In the genomic region with DNA sequence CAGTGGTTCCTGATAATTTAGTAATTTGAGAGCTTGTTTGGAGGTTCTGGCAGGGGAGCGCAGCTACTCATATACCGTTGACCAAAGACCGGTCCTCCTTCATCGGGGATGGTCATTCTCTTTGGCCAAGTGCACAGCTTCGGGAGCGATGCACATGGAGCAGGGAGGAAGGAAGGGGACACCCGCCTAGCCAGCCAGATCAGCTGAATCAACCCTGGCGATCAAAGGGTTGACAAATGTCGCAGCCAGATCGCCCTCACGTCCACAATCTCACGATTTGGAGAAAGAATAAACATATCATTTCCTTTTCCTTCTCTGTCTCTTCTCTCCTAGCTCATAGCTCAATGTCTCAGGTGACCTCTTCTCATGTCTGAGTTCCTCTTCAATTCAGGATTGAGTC, we compare ENCODE assay signal across 20 cellular contexts. TPM values are rescaled to one million over a fixed set of nuclear protein-coding genes. Genes with fewer than 3 reads are reported as not detected.
DNase-seq lines count a peak whose midpoint lies in the region; ATAC-seq, FAIRE-seq and TF ChIP-seq lines count a peak whose summit lies in the region.
"Had no signal": no experiment of that assay in that cellular context is flagged by ENCODE, and none has a peak within 500 bp of the region (broad histone marks: within the 10 kb centered on the region; RNA-seq: fewer than 3 reads in every experiment).

No MANE protein-coding gene starts in this region.

- H3K9me3 ChIP-seq in H1 (ENCODE audit: insufficient read depth in 2 of 2, low read depth in 1 of 2, low read length in 1 of 2) (no peaks in the 10 kb centered on the region), lower lobe of right lung (no peaks in the 10 kb centered on the region), upper lobe of left lung (no peaks in the 10 kb centered on the region)
- H3K9me3 ChIP-seq: A549, Caco-2 had no signal

- no peaks in the 10 kb centered on the region for H3K23me2 ChIP-seq in H1 (ENCODE audit: low read depth, low read length)

- TF ChIP-seq EP300 in H1 (IDR thresholded peaks at IDR 0.05; ENCODE audit: borderline replicate concordance in 1 of 2, low read depth in 2 of 2, low read length in 2 of 2) (no peak), upper lobe of left lung (IDR thresholded peaks at IDR 0.05) (no peak)

- H3K79me2 ChIP-seq in H1 (ENCODE audit: control insufficient read depth in 1 of 2, insufficient read depth in 2 of 2, low read length in 2 of 2): no peaks in the 10 kb centered on the region

- TF ChIP-seq POLR2A in H1 (IDR thresholded peaks at IDR 0.05; ENCODE audit: control extremely low read depth in 1 of 2, low read depth in 2 of 2, low read length in 2 of 2) (no peak), upper lobe of left lung (IDR thresholded peaks at IDR 0.05) (no peak)

- H4K20me1 ChIP-seq in H1 (replicated peaks in 1 of 2; ENCODE audit: control insufficient read depth in 1 of 2, insufficient read depth in 2 of 2, low read length in 2 of 2): no peaks in the 10 kb centered on the region

- no peak overlapping the region for H3K56ac ChIP-seq in H1 (replicated peaks; ENCODE audit: insufficient read length, low read depth, low read length)

- no peak overlapping the region for H2BK5ac ChIP-seq in H1 (ENCODE audit: low read depth, low read length)

- no peak overlapping the region for H3K14ac ChIP-seq in H1 (ENCODE audit: insufficient read length)

- H3K4me1 ChIP-seq in H1 (replicated peaks in 1 of 4; ENCODE audit: control insufficient read depth in 3 of 4, insufficient read depth in 4 of 4, low read length in 3 of 4) (peaks cover 0 to 2% (median 0%) of the 10 kb centered on the region in 4 experiments; a peak in 2 of 7 replicates), lower lobe of right lung (peaks cover 54% of the 10 kb centered on the region), upper lobe of left lung (peaks cover 36 to 60% (median 38%) of the 10 kb centered on the region in 4 donors)
- H3K4me1 ChIP-seq: A549, Caco-2 had no signal

- no peak overlapping the region for H3K4me3 Mint-ChIP-seq in activated CD4-positive, alpha-beta memory T cell treated with anti-CD3 and anti-CD28 coated beads for 36 hours
- H3K4me3 Mint-ChIP-seq: CD4-positive, alpha-beta T cell; HFFc6 had no signal

- H2AK5ac ChIP-seq in H1 (ENCODE audit: low read depth, low read length): no peak overlapping the region

- no peak overlapping the region for H2BK12ac ChIP-seq in H1 (ENCODE audit: low read depth, low read length)

- H4K8ac ChIP-seq in H1 (ENCODE audit: extremely low read depth, insufficient read depth, low read length): no peak overlapping the region

- peak; percentile 56 for DNase-seq in Right ventricle myocardium inferior (ENCODE audit: missing footprints)
- no peak for DNase-seq in left cardiac atrium
- DNase-seq in H1 (ENCODE audit: low read depth in 1 of 2, low spot score in 2 of 2): no peak
- no peak for DNase-seq in lower lobe of right lung
- DNase-seq in upper lobe of left lung: no peak
- no peak for DNase-seq in H4 (ENCODE audit: low spot score)
- DNase-seq in activated CD4-positive, alpha-beta memory T cell treated with anti-CD3 and anti-CD28 coated beads for 36 hours: no peak
- DNase-seq: AML-193; Caco-2; CD4-positive, alpha-beta T cell; HFFc6 had no signal

- no peak overlapping the region for H3K4me2 ChIP-seq in H1 (ENCODE audit: insufficient read depth in 1 of 2, low read depth in 2 of 2, low read length in 2 of 2)
- H3K4me2 ChIP-seq: A549 had no signal

- H3K4ac ChIP-seq in H1 (replicated peaks; ENCODE audit: insufficient read length, low read depth, low read length): no peak overlapping the region

- 0 out of 2 replicates have a peak overlapping the region, but pooled peaks have one; percentile 33 for H2BK15ac ChIP-seq in H1 (ENCODE audit: low read length)

- no peak overlapping the region for H4K91ac ChIP-seq in H1 (replicated peaks; ENCODE audit: insufficient read length, low read length)

- H2BK120ac ChIP-seq in H1 (replicated peaks; ENCODE audit: low read depth, low read length): no peak overlapping the region

- POLR2A ChIA-PET in H1 (lab: Charles Lee; ENCODE audit: partially characterized antibody): no interaction called here
- POLR2A ChIA-PET in activated CD4-positive, alpha-beta memory T cell treated with anti-CD3 and anti-CD28 coated beads for 36 hours (lab: Charles Lee): no interaction called here

- H3K9ac ChIP-seq in H1 (replicated peaks in 1 of 4; ENCODE audit: extremely low read depth in 1 of 4, low read depth in 3 of 4, low read length in 3 of 4): no peak overlapping the region

- H3K27me3 ChIP-seq in H1 (replicated peaks in 1 of 4; ENCODE audit: control insufficient read depth in 3 of 4, extremely low read depth in 1 of 4, insufficient read depth in 3 of 4, low read length in 3 of 4) (no peaks in the 10 kb centered on the region), lower lobe of right lung (ENCODE audit: low read depth) (no peaks in the 10 kb centered on the region), upper lobe of left lung (no peaks in the 10 kb centered on the region)

- H4K5ac ChIP-seq in H1 (ENCODE audit: insufficient read length, low read depth, low read length): no peak overlapping the region

- no peak for FAIRE-seq in H1 (lab: Jason Lieb, UNC)
- FAIRE-seq: A549, G401.6, GM12891, GM19239, H54, HTR-8/SVneo had no signal

- no peak overlapping the region for H3K4me3 ChIP-seq in H1 (ENCODE audit: extremely low read depth in 1 of 4, insufficient read depth in 2 of 4, low read depth in 3 of 4, low read length in 4 of 4)
- H3K4me3 ChIP-seq in lower lobe of right lung: peak overlapping the region; percentile 15
- H3K4me3 ChIP-seq in upper lobe of left lung: peak overlapping the region in 1 of 4 donors; percentile 2
- H3K4me3 ChIP-seq: A549 had no signal

- no peaks in the 10 kb centered on the region for H3K9me3 Mint-ChIP-seq in activated CD4-positive, alpha-beta memory T cell treated with anti-CD3 and anti-CD28 coated beads for 36 hours
- H3K9me3 Mint-ChIP-seq: CD4-positive, alpha-beta T cell; HFFc6 had no signal

- H3K23ac ChIP-seq in H1 (ENCODE audit: insufficient read length): no peak overlapping the region

- H3K27me3 Mint-ChIP-seq in activated CD4-positive, alpha-beta memory T cell treated with anti-CD3 and anti-CD28 coated beads for 36 hours: peaks cover 23% of the 10 kb centered on the region

- H3K36me3 Mint-ChIP-seq in activated CD4-positive, alpha-beta memory T cell treated with anti-CD3 and anti-CD28 coated beads for 36 hours: no peaks in the 10 kb centered on the region

- H3K27ac Mint-ChIP-seq in activated CD4-positive, alpha-beta memory T cell treated with anti-CD3 and anti-CD28 coated beads for 36 hours: no peak overlapping the region
- H3K27ac Mint-ChIP-seq: CD4-positive, alpha-beta T cell; HFFc6 had no signal

- 91% methylated on average over 11 of the region's 12 CpGs; no CpG with 5 or more reads in 1 of the 2 experiments for WGBS in H1 (ENCODE audit: extremely low coverage in 1 of 2, insufficient coverage in 1 of 2, insufficient read length in 1 of 2, insufficient replicate concordance in 2 of 2, low coverage in 1 of 2, low lambda C conversion rate in 2 of 2, missing lambda C conversion rate in 1 of 2), 2 experiments
- 40 to 48% methylated on average over 12 of the region's 12 CpGs for WGBS in upper lobe of left lung, 2 donors

- H3K27ac ChIP-seq in H1 (ENCODE audit: low read depth, low read length) (no peak overlapping the region), lower lobe of right lung (peak overlapping the region; percentile 39), upper lobe of left lung (peak overlapping the region; percentile 40 to 96 (median 82))
- H3K27ac ChIP-seq: 22Rv1, A549, C4-2B had no signal

- H3K18ac ChIP-seq in H1 (ENCODE audit: extremely low read depth, low read length): no peak overlapping the region

- CTCF ChIA-PET in H1 (lab: Charles Lee; ENCODE audit: partially characterized antibody): interaction anchor here (0.7 to 2.4 kb wide), 2 partner anchors 10 to 217 kb away, joined by 3 to 12 read pairs; no protein-coding TSS in a partner anchor
- CTCF ChIA-PET in activated CD4-positive, alpha-beta memory T cell treated with anti-CD3 and anti-CD28 coated beads for 36 hours (lab: Charles Lee): no interaction called here

- H3K36me3 ChIP-seq in H1 (ENCODE audit: control insufficient read depth in 2 of 4, insufficient read depth in 4 of 4, low read length in 3 of 4): no peaks in the 10 kb centered on the region
- H3K36me3 ChIP-seq in lower lobe of right lung: no peaks in the 10 kb centered on the region
- H3K36me3 ChIP-seq in upper lobe of left lung: no peaks in the 10 kb centered on the region

- H3K4me1 Mint-ChIP-seq in activated CD4-positive, alpha-beta memory T cell treated with anti-CD3 and anti-CD28 coated beads for 36 hours (ENCODE audit: low read depth): no peaks in the 10 kb centered on the region

- TF ChIP-seq RAD21 in H1 (IDR thresholded peaks at IDR 0.05 in 1 of 2, conservative IDR thresholded peaks at IDR 0.05 in 1 of 2; ENCODE audit: low read depth in 2 of 2, low read length in 2 of 2): no peak

- no peak for TF ChIP-seq CTCF in H1 (IDR thresholded peaks at IDR 0.05; ENCODE audit: control extremely low read depth in 1 of 3, insufficient read depth in 1 of 3, low read depth in 1 of 3, low read length in 3 of 3)
- TF ChIP-seq CTCF in lower lobe of right lung (IDR thresholded peaks at IDR 0.05): no peak
- TF ChIP-seq CTCF in upper lobe of left lung (IDR thresholded peaks at IDR 0.05): no peak

- no peak for ATAC-seq in Right ventricle myocardium inferior
- no peak for ATAC-seq in left cardiac atrium
- no peak for ATAC-seq in lower lobe of right lung
- no peak for ATAC-seq in upper lobe of left lung (ENCODE audit: low FRiP score in 2 of 2)
- ATAC-seq: A549, HCT116 had no signal

- H2AFZ ChIP-seq in H1 (ENCODE audit: low read length): no peak overlapping the region

- intact Hi-C loops in Right ventricle myocardium inferior (cut with DNase I): no loop called here
- intact Hi-C loops in left cardiac atrium (cut with DNase I): no loop called here
- intact Hi-C loops in lower lobe of right lung (cut with DNase I): loop anchor here (10.0 kb wide), 1 partner anchor 136 kb away; a partner anchor contains a TSS
- intact Hi-C loops in activated CD4-positive, alpha-beta memory T cell treated with anti-CD3 and anti-CD28 coated beads for 36 hours (cut with micrococcal nuclease): no loop called here

- no peaks in the 10 kb centered on the region for H3K79me1 ChIP-seq in H1 (ENCODE audit: low read depth, low read length)

- no peak overlapping the region for H2BK20ac ChIP-seq in H1 (ENCODE audit: low read length)

RNA-seq across cellular contexts. Expression of a gene that starts 11.1 kb away (rescaled TPM):
- total RNA-seq in Right ventricle myocardium inferior (8.1 TPM), left cardiac atrium (1 to 10 TPM; 4.2 to 5.4 TPM), lower lobe of right lung (108 TPM), upper lobe of left lung (100 to 1,000 TPM in 4 of 6 donors, 10 to 100 TPM in 2; 52.4 to 180 (median 129) TPM)
- 1.6 and 1.8 TPM in 2 replicates for total RNA-seq in H1 (2021; fragmentation: NEBNext Ultra II Directional; extraction: Animal tissue kit (Norgen Biotek cat#: 25700))
- polyA plus RNA-seq in H1 (2011; rRNA removed): 0.50 and 0.70 TPM in 2 replicates
- 0.72 TPM for polyA plus RNA-seq in H1 (2011; cell fraction: cytosol; rRNA removed)
- 1.1 TPM for polyA plus RNA-seq in H1 (2011; cell fraction: nucleus; rRNA removed)
- polyA plus RNA-seq in H1 (2012, experiment 1 of 2): 1.3 to 2.1 TPM (median 1.4 TPM) in 4 replicates
- 0.52 TPM for polyA plus RNA-seq in H1 (2012, experiment 2 of 2)
- polyA plus RNA-seq in H1 (2013, experiment 1 of 2): 1.3 TPM
- 1.1 TPM for polyA plus RNA-seq in H1 (2013, experiment 2 of 2)
- polyA minus RNA-seq in H1 (2011; rRNA and poly(A)+ RNA removed): 1.1 and 2.8 TPM in 2 replicates
- polyA minus RNA-seq in H1 (2011; cell fraction: cytosol; rRNA and poly(A)+ RNA removed): 1.2 TPM
- 2.1 TPM for polyA minus RNA-seq in H1 (2011; cell fraction: nucleus; rRNA and poly(A)+ RNA removed)
- 2.4 and 2.7 TPM in 2 replicates for total RNA-seq in H4 (2014; rRNA removed; shearing (Covaris generic))
- not detected for total RNA-seq in activated CD4-positive, alpha-beta memory T cell treated with anti-CD3 and anti-CD28 coated beads for 36 hours
- polyA plus RNA-seq: A549 had no signal
